In genomic region chr10:85548038-85548437, GRCh38 we compare ENCODE assay signal across 8 cellular contexts.
DNase-seq lines count a peak whose midpoint lies in the region; ATAC-seq and TF ChIP-seq lines count a peak whose summit lies in the region.

No MANE protein-coding gene starts in this region.

- ATAC-seq in GM18502 (IDR thresholded peaks at IDR 0.05; ENCODE audit: poor library complexity, unreplicated experiment) = peak; percentile 78
- peak; percentile 56 for ATAC-seq in HG02763 (IDR thresholded peaks at IDR 0.05; ENCODE audit: unreplicated experiment)
- ATAC-seq in activated CD8-positive, alpha-beta T cell treated with anti-CD3 and anti-CD28 coated beads for 36 hours = no peak
- ATAC-seq in HG02678 (IDR thresholded peaks at IDR 0.05; ENCODE audit: unreplicated experiment) = no peak

- DNase-seq in AG04449 (ENCODE audit: low read depth, low spot score) = no peak
- peak; percentile 55 for DNase-seq in NCI-H146 treated with DMSO at 0.1 percent for 48 hours (lab: John Stamatoyannopoulos, UW; ENCODE audit: unreplicated experiment)
- peak; percentile 30 for DNase-seq in activated CD8-positive, alpha-beta T cell treated with anti-CD3 and anti-CD28 coated beads for 36 hours
- DNase-seq in hippocampal formation (lab: John Stamatoyannopoulos, UW) = peak; percentile 63 to 82
- peak in 38 of 49 donors; percentile 1 to 68 (median 35) for DNase-seq in substantia nigra (lab: John Stamatoyannopoulos, UW)

- no peaks in the 10 kb centered on the region for H3K4me1 Mint-ChIP-seq in activated CD8-positive, alpha-beta T cell treated with anti-CD3 and anti-CD28 coated beads for 36 hours (ENCODE audit: low read depth)

- no peaks in the 10 kb centered on the region for H3K36me3 Mint-ChIP-seq in activated CD8-positive, alpha-beta T cell treated with anti-CD3 and anti-CD28 coated beads for 36 hours (ENCODE audit: low read depth)

- H3K27ac Mint-ChIP-seq in activated CD8-positive, alpha-beta T cell treated with anti-CD3 and anti-CD28 coated beads for 36 hours = no peak overlapping the region

- no peaks in the 10 kb centered on the region for H3K9me3 Mint-ChIP-seq in activated CD8-positive, alpha-beta T cell treated with anti-CD3 and anti-CD28 coated beads for 36 hours

- peak; percentile 45 for TF ChIP-seq CTCF in AG04449 (IDR thresholded peaks at IDR 0.05; ENCODE audit: insufficient read depth, low read length, missing control alignments)
- no peak for TF ChIP-seq CTCF in activated CD8-positive, alpha-beta T cell treated with anti-CD3 and anti-CD28 coated beads for 36 hours (IDR thresholded peaks at IDR 0.05)

- POLR2A ChIA-PET in AG04449 (lab: Yijun Ruan, JAX) = no interaction called here
- POLR2A ChIA-PET in activated CD8-positive, alpha-beta T cell treated with anti-CD3 and anti-CD28 coated beads for 36 hours (lab: Charles Lee) = no interaction called here

- intact Hi-C loops in activated CD8-positive, alpha-beta T cell treated with anti-CD3 and anti-CD28 coated beads for 36 hours (cut with micrococcal nuclease) = no loop called here

- no peak overlapping the region for H3K4me3 ChIP-seq in AG04449 (ENCODE audit: low read depth, low read length)

- no peak overlapping the region for H3K4me3 Mint-ChIP-seq in activated CD8-positive, alpha-beta T cell treated with anti-CD3 and anti-CD28 coated beads for 36 hours

- H3K27ac ChIP-seq in substantia nigra (ENCODE audit: low read depth, low read length, poor library complexity, severe bottlenecking) = no peak overlapping the region

- peaks cover 19% of the 10 kb centered on the region for H3K27me3 Mint-ChIP-seq in activated CD8-positive, alpha-beta T cell treated with anti-CD3 and anti-CD28 coated beads for 36 hours

- CTCF ChIA-PET in AG04449 (lab: Yijun Ruan, JAX) = no interaction called here
- CTCF ChIA-PET in activated CD8-positive, alpha-beta T cell treated with anti-CD3 and anti-CD28 coated beads for 36 hours (lab: Charles Lee) = no interaction called here

Comparison
In these comparisons a context has a peak if more than half of its experiments do, and no peak if none do; other contexts are left out.
1. ATAC-seq: peak in GM18502 (single experiment) and HG02763 (single experiment); none in activated CD8-positive, alpha-beta T cell treated with anti-CD3 and anti-CD28 coated beads for 36 hours (single experiment) and HG02678 (single experiment).